Comparison of ENCODE assay signal across 2 cellular contexts in the genomic region with DNA sequence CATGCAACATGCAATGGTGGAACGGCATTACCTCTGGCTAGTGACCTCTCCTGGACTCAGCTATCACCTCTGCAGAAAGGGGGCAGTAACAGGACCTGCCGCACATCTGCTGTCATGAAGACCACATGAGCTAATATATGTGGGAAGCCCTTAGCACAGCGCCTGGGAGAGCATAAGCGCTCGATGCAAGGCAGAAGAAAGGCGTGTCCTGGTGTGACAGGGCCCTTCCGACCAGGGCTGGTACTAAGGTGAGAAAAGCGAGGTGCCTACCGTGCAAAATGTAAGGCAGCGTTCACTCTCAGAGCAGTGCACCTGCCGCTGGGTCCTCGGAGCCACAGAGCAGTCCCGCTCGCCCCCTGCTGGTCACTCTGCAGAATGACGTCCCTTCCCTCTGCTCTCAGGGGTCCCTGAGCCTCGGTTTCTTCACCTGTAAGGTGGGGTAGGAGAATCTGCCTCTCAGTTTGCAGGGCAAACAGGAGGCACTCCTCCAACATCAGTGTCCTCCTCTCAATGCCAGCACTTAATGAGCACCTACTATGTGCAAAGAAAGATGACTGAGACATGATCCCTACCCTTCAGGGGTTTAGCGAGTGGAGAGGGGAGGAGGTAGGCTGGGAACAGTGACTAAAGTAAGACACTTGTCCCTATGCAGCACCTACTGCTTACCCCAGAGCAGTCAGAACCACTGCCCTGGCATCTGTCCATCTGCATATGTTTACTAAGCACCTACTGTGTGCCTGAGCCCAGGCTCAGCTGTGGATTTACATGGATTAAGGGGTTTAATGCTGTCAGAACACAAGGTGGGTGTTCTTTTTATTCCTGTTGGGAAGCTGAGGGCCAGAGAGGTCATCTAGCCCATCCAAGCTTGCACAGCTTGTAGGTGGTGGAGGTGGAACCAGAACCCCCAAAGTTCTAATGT.
A peak's percentile ranks its signal among the peaks of the same experiment; 100 is the strongest.
TF ChIP-seq lines count a peak whose summit lies in the region.

No MANE protein-coding gene starts in this region.

TF ChIP-seq in HEK293, 187 proteins besides CTCF, POLR2A, EP300 and RAD21 (continued from another document):
- TF ChIP-seq, protein P1, sequence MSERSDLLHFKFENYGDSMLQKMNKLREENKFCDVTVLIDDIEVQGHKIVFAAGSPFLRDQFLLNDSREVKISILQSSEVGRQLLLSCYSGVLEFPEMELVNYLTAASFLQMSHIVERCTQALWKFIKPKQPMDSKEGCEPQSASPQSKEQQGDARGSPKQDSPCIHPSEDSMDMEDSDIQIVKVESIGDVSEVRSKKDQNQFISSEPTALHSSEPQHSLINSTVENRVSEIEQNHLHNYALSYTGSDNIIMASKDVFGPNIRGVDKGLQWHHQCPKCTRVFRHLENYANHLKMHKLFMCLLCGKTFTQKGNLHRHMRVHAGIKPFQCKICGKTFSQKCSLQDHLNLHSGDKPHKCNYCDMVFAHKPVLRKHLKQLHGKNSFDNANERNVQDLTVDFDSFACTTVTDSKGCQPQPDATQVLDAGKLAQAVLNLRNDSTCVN (tag by site-specific recombination; optimal IDR thresholded peaks at IDR 0.05) = peak; percentile 8
- TF ChIP-seq ZNF324 (tag by site-specific recombination; IDR thresholded peaks at IDR 0.05) (peak; percentile 28; the same call in 1 of the 2 replicates), ZFP41 (tag by site-specific recombination; IDR thresholded peaks at IDR 0.05; ENCODE audit: borderline replicate concordance) (no peak), WT1 (tag by site-specific recombination; IDR thresholded peaks at IDR 0.05) (no peak), SP7 (tag by site-specific recombination; IDR thresholded peaks at IDR 0.05) (peak; percentile 22; the same call in 1 of the 2 replicates), ZIC2 (tag by site-specific recombination; IDR thresholded peaks at IDR 0.05) (no peak), ZNF664 (tag by site-specific recombination; IDR thresholded peaks at IDR 0.05) (peak; percentile 47; the same call in 1 of the 2 replicates), ZNF302 (tag by site-specific recombination; IDR thresholded peaks at IDR 0.05; ENCODE audit: low read depth) (no peak), ZNF223 (tag by site-specific recombination; IDR thresholded peaks at IDR 0.05) (no peak), ZNF558 (tag by site-specific recombination; IDR thresholded peaks at IDR 0.05) (no peak), PRDM1 (tag by site-specific recombination; IDR thresholded peaks at IDR 0.05) (no peak), ZNF2 (tag by site-specific recombination; IDR thresholded peaks at IDR 0.05) (peak; percentile 63; the same call in 1 of the 2 replicates), REPIN1 (tag by site-specific recombination; IDR thresholded peaks at IDR 0.05; ENCODE audit: low read depth) (no peak)

TF ChIP-seq in HepG2, 621 proteins besides CTCF, POLR2A, EP300 and RAD21 (continued from another document and continues in another):
- TF ChIP-seq, protein P2, sequence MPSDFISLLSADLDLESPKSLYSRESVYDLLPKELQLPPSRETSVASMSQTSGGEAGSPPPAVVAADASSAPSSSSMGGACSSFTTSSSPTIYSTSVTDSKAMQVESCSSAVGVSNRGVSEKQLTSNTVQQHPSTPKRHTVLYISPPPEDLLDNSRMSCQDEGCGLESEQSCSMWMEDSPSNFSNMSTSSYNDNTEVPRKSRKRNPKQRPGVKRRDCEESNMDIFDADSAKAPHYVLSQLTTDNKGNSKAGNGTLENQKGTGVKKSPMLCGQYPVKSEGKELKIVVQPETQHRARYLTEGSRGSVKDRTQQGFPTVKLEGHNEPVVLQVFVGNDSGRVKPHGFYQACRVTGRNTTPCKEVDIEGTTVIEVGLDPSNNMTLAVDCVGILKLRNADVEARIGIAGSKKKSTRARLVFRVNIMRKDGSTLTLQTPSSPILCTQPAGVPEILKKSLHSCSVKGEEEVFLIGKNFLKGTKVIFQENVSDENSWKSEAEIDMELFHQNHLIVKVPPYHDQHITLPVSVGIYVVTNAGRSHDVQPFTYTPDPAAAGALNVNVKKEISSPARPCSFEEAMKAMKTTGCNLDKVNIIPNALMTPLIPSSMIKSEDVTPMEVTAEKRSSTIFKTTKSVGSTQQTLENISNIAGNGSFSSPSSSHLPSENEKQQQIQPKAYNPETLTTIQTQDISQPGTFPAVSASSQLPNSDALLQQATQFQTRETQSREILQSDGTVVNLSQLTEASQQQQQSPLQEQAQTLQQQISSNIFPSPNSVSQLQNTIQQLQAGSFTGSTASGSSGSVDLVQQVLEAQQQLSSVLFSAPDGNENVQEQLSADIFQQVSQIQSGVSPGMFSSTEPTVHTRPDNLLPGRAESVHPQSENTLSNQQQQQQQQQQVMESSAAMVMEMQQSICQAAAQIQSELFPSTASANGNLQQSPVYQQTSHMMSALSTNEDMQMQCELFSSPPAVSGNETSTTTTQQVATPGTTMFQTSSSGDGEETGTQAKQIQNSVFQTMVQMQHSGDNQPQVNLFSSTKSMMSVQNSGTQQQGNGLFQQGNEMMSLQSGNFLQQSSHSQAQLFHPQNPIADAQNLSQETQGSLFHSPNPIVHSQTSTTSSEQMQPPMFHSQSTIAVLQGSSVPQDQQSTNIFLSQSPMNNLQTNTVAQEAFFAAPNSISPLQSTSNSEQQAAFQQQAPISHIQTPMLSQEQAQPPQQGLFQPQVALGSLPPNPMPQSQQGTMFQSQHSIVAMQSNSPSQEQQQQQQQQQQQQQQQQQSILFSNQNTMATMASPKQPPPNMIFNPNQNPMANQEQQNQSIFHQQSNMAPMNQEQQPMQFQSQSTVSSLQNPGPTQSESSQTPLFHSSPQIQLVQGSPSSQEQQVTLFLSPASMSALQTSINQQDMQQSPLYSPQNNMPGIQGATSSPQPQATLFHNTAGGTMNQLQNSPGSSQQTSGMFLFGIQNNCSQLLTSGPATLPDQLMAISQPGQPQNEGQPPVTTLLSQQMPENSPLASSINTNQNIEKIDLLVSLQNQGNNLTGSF (CRISPR knock-in tag; IDR thresholded peaks at IDR 0.05) = no peak
- peak; percentile 38; the same call in 1 of the 2 replicates for TF ChIP-seq MED1 (CRISPR knock-in tag; IDR thresholded peaks at IDR 0.05)
- TF ChIP-seq NFE2L1 (CRISPR knock-in tag; IDR thresholded peaks at IDR 0.05; ENCODE audit: borderline replicate concordance) = no peak
- peak; percentile 77 for TF ChIP-seq CBX1 (IDR thresholded peaks at IDR 0.05; ENCODE audit: low read depth)
- no peak for TF ChIP-seq PTBP1 (IDR thresholded peaks at IDR 0.05; ENCODE audit: low read depth, low read length, poor library complexity, severe bottlenecking)
- no peak for TF ChIP-seq CC2D1A (CRISPR knock-in tag; IDR thresholded peaks at IDR 0.05)
- TF ChIP-seq FOXJ3 (CRISPR knock-in tag; IDR thresholded peaks at IDR 0.05; ENCODE audit: borderline replicate concordance) = no peak
- TF ChIP-seq, protein P3, sequence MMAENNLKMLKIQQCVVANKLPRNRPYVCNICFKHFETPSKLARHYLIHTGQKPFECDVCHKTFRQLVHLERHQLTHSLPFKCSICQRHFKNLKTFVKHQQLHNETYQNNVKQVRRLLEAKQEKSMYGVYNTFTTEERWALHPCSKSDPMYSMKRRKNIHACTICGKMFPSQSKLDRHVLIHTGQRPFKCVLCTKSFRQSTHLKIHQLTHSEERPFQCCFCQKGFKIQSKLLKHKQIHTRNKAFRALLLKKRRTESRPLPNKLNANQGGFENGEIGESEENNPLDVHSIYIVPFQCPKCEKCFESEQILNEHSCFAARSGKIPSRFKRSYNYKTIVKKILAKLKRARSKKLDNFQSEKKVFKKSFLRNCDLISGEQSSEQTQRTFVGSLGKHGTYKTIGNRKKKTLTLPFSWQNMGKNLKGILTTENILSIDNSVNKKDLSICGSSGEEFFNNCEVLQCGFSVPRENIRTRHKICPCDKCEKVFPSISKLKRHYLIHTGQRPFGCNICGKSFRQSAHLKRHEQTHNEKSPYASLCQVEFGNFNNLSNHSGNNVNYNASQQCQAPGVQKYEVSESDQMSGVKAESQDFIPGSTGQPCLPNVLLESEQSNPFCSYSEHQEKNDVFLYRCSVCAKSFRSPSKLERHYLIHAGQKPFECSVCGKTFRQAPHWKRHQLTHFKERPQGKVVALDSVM (CRISPR knock-in tag; IDR thresholded peaks at IDR 0.05) = peak; percentile 59
- TF ChIP-seq, protein P4, sequence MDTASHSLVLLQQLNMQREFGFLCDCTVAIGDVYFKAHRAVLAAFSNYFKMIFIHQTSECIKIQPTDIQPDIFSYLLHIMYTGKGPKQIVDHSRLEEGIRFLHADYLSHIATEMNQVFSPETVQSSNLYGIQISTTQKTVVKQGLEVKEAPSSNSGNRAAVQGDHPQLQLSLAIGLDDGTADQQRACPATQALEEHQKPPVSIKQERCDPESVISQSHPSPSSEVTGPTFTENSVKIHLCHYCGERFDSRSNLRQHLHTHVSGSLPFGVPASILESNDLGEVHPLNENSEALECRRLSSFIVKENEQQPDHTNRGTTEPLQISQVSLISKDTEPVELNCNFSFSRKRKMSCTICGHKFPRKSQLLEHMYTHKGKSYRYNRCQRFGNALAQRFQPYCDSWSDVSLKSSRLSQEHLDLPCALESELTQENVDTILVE (CRISPR knock-in tag; IDR thresholded peaks at IDR 0.05) = peak; percentile 75; the same call in 1 of the 2 replicates
- TF ChIP-seq, protein P5, sequence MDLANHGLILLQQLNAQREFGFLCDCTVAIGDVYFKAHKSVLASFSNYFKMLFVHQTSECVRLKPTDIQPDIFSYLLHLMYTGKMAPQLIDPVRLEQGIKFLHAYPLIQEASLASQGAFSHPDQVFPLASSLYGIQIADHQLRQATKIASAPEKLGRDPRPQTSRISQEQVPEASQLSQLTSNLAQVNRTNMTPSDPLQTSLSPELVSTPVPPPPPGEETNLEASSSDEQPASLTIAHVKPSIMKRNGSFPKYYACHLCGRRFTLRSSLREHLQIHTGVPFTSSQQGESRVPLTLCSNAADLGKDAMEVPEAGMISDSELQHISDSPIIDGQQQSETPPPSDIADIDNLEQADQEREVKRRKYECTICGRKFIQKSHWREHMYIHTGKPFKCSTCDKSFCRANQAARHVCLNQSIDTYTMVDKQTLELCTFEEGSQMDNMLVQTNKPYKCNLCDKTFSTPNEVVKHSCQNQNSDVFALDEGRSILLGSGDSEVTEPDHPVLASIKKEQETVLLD (CRISPR knock-in tag; IDR thresholded peaks at IDR 0.05; ENCODE audit: low read depth) = no peak
- peak; percentile 60 for TF ChIP-seq YY1 (IDR thresholded peaks at IDR 0.05; ENCODE audit: insufficient read depth, insufficient replicate concordance, low read depth, low read length)
- TF ChIP-seq DNMT3B (CRISPR knock-in tag; conservative IDR thresholded peaks at IDR 0.05) = no peak
- no peak for TF ChIP-seq CEBPB (IDR thresholded peaks at IDR 0.05; ENCODE audit: borderline replicate concordance, low read depth, low read length)
- TF ChIP-seq ZKSCAN1 (IDR thresholded peaks at IDR 0.05; ENCODE audit: low read length) = peak; percentile 96
- TF ChIP-seq, protein P6, sequence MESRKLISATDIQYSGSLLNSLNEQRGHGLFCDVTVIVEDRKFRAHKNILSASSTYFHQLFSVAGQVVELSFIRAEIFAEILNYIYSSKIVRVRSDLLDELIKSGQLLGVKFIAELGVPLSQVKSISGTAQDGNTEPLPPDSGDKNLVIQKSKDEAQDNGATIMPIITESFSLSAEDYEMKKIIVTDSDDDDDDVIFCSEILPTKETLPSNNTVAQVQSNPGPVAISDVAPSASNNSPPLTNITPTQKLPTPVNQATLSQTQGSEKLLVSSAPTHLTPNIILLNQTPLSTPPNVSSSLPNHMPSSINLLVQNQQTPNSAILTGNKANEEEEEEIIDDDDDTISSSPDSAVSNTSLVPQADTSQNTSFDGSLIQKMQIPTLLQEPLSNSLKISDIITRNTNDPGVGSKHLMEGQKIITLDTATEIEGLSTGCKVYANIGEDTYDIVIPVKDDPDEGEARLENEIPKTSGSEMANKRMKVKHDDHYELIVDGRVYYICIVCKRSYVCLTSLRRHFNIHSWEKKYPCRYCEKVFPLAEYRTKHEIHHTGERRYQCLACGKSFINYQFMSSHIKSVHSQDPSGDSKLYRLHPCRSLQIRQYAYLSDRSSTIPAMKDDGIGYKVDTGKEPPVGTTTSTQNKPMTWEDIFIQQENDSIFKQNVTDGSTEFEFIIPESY (CRISPR knock-in tag; IDR thresholded peaks at IDR 0.05) = 0 out of 2 replicates have a peak, but pooled peaks have one; percentile 35
- TF ChIP-seq, protein P7, sequence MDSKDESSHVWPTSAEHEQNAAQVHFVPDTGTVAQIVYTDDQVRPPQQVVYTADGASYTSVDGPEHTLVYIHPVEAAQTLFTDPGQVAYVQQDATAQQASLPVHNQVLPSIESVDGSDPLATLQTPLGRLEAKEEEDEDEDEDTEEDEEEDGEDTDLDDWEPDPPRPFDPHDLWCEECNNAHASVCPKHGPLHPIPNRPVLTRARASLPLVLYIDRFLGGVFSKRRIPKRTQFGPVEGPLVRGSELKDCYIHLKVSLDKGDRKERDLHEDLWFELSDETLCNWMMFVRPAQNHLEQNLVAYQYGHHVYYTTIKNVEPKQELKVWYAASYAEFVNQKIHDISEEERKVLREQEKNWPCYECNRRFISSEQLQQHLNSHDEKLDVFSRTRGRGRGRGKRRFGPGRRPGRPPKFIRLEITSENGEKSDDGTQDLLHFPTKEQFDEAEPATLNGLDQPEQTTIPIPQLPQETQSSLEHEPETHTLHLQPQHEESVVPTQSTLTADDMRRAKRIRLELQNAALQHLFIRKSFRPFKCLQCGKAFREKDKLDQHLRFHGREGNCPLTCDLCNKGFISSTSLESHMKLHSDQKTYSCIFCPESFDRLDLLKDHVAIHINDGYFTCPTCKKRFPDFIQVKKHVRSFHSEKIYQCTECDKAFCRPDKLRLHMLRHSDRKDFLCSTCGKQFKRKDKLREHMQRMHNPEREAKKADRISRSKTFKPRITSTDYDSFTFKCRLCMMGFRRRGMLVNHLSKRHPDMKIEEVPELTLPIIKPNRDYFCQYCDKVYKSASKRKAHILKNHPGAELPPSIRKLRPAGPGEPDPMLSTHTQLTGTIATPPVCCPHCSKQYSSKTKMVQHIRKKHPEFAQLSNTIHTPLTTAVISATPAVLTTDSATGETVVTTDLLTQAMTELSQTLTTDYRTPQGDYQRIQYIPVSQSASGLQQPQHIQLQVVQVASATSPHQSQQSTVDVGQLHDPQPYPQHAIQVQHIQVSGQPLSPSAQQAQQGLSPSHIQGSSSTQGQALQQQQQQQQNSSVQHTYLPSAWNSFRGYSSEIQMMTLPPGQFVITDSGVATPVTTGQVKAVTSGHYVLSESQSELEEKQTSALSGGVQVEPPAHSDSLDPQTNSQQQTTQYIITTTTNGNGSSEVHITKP (CRISPR knock-in tag; IDR thresholded peaks at IDR 0.05; ENCODE audit: low read depth) = 0 out of 2 replicates have a peak, but pooled peaks have one; percentile 38
- TF ChIP-seq, protein P8, sequence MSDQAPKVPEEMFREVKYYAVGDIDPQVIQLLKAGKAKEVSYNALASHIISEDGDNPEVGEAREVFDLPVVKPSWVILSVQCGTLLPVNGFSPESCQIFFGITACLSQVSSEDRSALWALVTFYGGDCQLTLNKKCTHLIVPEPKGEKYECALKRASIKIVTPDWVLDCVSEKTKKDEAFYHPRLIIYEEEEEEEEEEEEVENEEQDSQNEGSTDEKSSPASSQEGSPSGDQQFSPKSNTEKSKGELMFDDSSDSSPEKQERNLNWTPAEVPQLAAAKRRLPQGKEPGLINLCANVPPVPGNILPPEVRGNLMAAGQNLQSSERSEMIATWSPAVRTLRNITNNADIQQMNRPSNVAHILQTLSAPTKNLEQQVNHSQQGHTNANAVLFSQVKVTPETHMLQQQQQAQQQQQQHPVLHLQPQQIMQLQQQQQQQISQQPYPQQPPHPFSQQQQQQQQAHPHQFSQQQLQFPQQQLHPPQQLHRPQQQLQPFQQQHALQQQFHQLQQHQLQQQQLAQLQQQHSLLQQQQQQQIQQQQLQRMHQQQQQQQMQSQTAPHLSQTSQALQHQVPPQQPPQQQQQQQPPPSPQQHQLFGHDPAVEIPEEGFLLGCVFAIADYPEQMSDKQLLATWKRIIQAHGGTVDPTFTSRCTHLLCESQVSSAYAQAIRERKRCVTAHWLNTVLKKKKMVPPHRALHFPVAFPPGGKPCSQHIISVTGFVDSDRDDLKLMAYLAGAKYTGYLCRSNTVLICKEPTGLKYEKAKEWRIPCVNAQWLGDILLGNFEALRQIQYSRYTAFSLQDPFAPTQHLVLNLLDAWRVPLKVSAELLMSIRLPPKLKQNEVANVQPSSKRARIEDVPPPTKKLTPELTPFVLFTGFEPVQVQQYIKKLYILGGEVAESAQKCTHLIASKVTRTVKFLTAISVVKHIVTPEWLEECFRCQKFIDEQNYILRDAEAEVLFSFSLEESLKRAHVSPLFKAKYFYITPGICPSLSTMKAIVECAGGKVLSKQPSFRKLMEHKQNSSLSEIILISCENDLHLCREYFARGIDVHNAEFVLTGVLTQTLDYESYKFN (CRISPR knock-in tag; conservative IDR thresholded peaks at IDR 0.05) = peak; percentile 57; the same call in 1 of the 2 replicates
- TF ChIP-seq ZNF605 (CRISPR knock-in tag; IDR thresholded peaks at IDR 0.05) = peak; percentile 76; the same call in 1 of the 2 replicates
- no peak for TF ChIP-seq NCOA1 (CRISPR knock-in tag; IDR thresholded peaks at IDR 0.05)
